ENCODE assay signal across 8 cellular contexts in the genomic region with DNA sequence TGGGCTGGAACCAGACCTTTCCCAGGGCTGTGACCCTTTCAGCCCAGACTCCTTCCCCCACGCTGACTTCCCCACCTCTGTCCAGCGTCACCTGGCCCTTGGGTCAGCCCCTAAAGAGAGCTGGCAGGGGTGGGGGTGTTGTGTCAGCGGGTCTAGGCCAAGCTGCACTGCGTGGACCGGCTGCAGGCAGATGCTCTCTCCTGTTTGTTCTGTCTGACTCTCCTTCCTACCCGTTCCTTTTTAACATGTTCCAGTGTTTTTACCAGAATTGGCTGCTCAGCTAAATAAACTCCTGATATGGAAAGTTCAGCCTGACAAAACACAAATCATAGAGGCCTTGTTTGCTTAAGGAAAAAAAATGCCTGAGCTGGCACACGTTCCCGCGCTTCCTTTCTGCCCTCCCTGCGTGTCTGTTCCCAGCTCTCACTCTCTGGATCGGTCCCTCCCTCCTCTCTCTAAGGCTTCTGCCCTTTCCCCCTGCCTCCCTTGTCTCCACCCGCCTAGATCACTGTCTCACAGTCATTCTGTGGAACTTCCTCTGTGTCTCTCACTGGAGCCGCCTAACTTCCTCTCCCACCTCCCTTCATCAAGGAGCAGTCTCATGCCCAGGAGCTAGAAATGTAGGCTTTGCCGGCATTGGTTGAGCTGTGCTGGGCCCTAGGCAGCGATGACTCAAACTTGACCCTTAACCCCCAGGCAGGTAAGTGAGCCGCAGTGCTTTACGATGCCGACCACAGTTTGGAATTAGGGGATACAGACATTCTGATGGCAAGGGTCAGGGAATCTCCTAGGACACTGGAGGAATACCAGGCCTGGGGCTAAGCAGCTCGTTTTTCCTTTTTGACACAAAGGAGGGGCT. TPM values are rescaled to one million over a fixed set of nuclear protein-coding genes. Genes with fewer than 3 reads are reported as not detected.
DNase-seq lines count a peak whose midpoint lies in the region; ATAC-seq and TF ChIP-seq lines count a peak whose summit lies in the region.

No MANE protein-coding gene starts in this region.

- peak; percentile 57 for TF ChIP-seq POLR2A in right lobe of liver (IDR thresholded peaks at IDR 0.05)

- H3K27me3 ChIP-seq in right lobe of liver (no peaks in the 10 kb centered on the region), tibial artery (no peaks in the 10 kb centered on the region)

- 13% methylated on average over 17 of the region's 19 CpGs for WGBS in right lobe of liver (ENCODE audit: insufficient coverage, low coverage, low lambda C conversion rate, missing lambda C conversion rate)

- H3K4me1 ChIP-seq in right lobe of liver (peaks cover 0 to 31% (median 12%) of the 10 kb centered on the region in 4 donors), tibial artery (peaks cover 6 to 53% (median 42%) of the 10 kb centered on the region in 4 donors)

- H3K27ac ChIP-seq in right lobe of liver (peak overlapping the region; percentile 84 to 96 (median 87)), tibial artery (peak overlapping the region; percentile 82 to 85)

- H3K4me3 ChIP-seq in choroid plexus epithelial cell (ENCODE audit: low read depth, low read length) (peak overlapping the region; percentile 23), right lobe of liver (peak overlapping the region in 1 of 3 donors; percentile 4), tibial artery (peak overlapping the region in 1 of 2 donors; percentile 25)

- H3K36me3 ChIP-seq in right lobe of liver (no peaks in the 10 kb centered on the region), tibial artery (peaks cover 0 to 30% (median 22%) of the 10 kb centered on the region in 3 donors)

- ATAC-seq in right lobe of liver (peak; percentile 81 to 85 (median 84)), HG03135 (IDR thresholded peaks at IDR 0.05; ENCODE audit: unreplicated experiment) (no peak), HG03108 (IDR thresholded peaks at IDR 0.05; ENCODE audit: unreplicated experiment) (no peak), GM21447 (IDR thresholded peaks at IDR 0.05; ENCODE audit: unreplicated experiment) (no peak)

- DNase-seq in GM03348 (ENCODE audit: low spot score) (peak; percentile 67), NOMO-1 treated with DMSO at 0.1 percent for 48 hours (lab: John Stamatoyannopoulos, UW; ENCODE audit: unreplicated experiment) (peak; percentile 67), choroid plexus epithelial cell (ENCODE audit: low read depth) (peak; percentile 77), right lobe of liver (peak; percentile 86 to 90 (median 86)), tibial artery (peak; percentile 68 to 86)

- H3K9me3 ChIP-seq in right lobe of liver (no peaks in the 10 kb centered on the region), tibial artery (no peaks in the 10 kb centered on the region)

- intact Hi-C loops in right lobe of liver (cut with DNase I): no loop called here
- intact Hi-C loops in tibial artery (cut with DNase I; ENCODE audit: low total_unique reads): no loop called here

- no peak for TF ChIP-seq CTCF in choroid plexus epithelial cell (conservative IDR thresholded peaks at IDR 0.05; ENCODE audit: low read depth, low read length)
- no peak for TF ChIP-seq CTCF in right lobe of liver (IDR thresholded peaks at IDR 0.05)
- TF ChIP-seq CTCF in tibial artery (IDR thresholded peaks at IDR 0.05): no peak

RNA-seq across cellular contexts. Expression of a gene that starts 15.5 kb away (rescaled TPM):
- total RNA-seq in right lobe of liver: 10 to 100 TPM; 13.9 to 45.9 (median 16.6) TPM

RNA-seq across cellular contexts. Expression of a gene that starts 41.4 kb away (rescaled TPM):
- total RNA-seq in right lobe of liver: 1 to 10 TPM; 3.5 to 6.4 (median 4.6) TPM

Comparison
In these comparisons a context has a peak if more than half of its experiments do, and no peak if none do; other contexts are left out.
1. ATAC-seq: peak in right lobe of liver (4 of 4); none in HG03135 (single experiment), HG03108 (single experiment) and GM21447 (single experiment).
2. Peak in every context shown above with its lines, with median percentiles within 50 percentile points of each other: DNase-seq.